In the genomic region with DNA sequence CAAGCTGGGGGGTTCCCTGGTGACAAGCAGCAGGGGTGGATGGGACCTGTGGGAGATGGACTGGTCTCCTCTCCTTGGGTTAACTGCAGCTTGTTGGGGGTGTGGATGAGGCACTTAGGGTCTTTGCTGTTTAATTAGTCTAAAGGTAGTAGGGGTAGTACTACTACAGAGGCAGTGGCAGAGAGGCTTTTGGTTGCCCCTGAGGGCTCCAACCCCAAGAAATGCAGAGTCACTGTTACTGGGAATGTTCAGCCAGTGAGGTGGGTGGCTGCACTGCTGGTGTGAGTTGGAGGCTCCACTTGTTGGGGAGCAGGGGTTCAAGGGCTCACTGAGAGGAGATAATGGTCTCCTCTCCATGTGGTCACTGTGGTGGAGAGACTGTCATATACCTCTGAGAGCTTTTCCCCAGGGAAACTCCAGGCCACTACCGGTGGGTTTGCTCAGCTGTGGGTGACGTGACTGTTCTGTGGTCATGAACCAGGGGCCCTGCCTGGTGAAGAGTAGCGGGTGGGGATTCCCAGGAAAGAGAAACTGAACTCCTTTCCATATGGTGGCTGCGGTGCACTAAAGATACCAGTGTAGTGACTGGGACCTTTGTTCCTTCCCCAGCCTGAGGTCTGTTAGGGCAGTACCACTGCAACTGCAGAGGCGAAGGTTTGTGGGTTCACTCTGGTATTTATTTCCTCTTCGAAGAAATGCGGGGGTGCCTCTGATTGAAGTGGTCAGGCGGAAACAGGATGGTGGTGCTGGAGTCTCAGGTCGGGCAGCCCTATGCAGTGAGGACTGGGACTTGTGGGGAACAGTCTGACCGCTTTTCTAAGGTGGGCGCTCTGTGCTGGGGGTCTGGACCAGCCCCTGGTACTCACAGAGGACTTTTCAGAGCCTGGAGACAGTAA, we compare ENCODE assay signal across 8 cellular contexts.
DNase-seq lines count a peak whose midpoint lies in the region; ATAC-seq and TF ChIP-seq lines count a peak whose summit lies in the region.

No MANE protein-coding gene starts in this region.

- no peak for TF ChIP-seq CTCF in DND-41 (IDR thresholded peaks at IDR 0.05; ENCODE audit: borderline replicate concordance, extremely low read depth, low read length, poor library complexity, severe bottlenecking)

- H3K4me1 ChIP-seq in DND-41 (ENCODE audit: insufficient read depth, low read length): peaks cover 87% of the 10 kb centered on the region

- peak; percentile 80 for ATAC-seq in DND-41 (ENCODE audit: insufficient read depth, low read depth)
- ATAC-seq in GM21717 (IDR thresholded peaks at IDR 0.05; ENCODE audit: unreplicated experiment): peak; percentile 94

- H3K36me3 ChIP-seq in DND-41 (ENCODE audit: insufficient read depth, low read length): no peaks in the 10 kb centered on the region

- H3K27me3 ChIP-seq in DND-41 (ENCODE audit: insufficient read depth, low read length, poor library complexity): no peaks in the 10 kb centered on the region

- H3K9me3 ChIP-seq in DND-41 (ENCODE audit: insufficient read depth, low read length, severe bottlenecking): no peaks in the 10 kb centered on the region

- H3K79me2 ChIP-seq in DND-41 (ENCODE audit: insufficient read depth, low read length): no peaks in the 10 kb centered on the region

- DNase-seq in DND-41: peak; percentile 97
- peak; percentile 77 for DNase-seq in MV-4-11 (lab: John Stamatoyannopoulos, UW)
- DNase-seq in activated T-helper 1 cell treated with Interleukin-2 at 50 U/mL for 16 hours (ENCODE audit: low read depth): peak; percentile 35
- peak; percentile 48 to 54 for DNase-seq in stimulated activated CD4-positive, alpha-beta T cell treated with anti-CD3 and anti-CD28 coated beads, Interleukin-1b, Interleukin-23, amount 100 ng/mL, for 4 hours (ENCODE audit: low read depth in 2 of 2)
- DNase-seq in NCI-H774 (lab: John Stamatoyannopoulos, UW): no peak
- no peak for DNase-seq in Kasumi-1 (lab: John Stamatoyannopoulos, UW)
- DNase-seq in amygdala (lab: John Stamatoyannopoulos, UW): no peak

- H3K4me3 ChIP-seq in DND-41 (ENCODE audit: low read depth in 1 of 2, low read length in 2 of 2): peak overlapping the region in 1 of 2 experiments; percentile 42; a peak in 2 of 4 replicates

- H3K9ac ChIP-seq in DND-41 (ENCODE audit: low read depth, low read length): peak overlapping the region; percentile 55

- H3K4me2 ChIP-seq in DND-41 (ENCODE audit: insufficient read depth, low read length): peak overlapping the region; percentile 51

- H4K20me1 ChIP-seq in DND-41 (ENCODE audit: insufficient read depth, low read length): no peaks in the 10 kb centered on the region

- H2AFZ ChIP-seq in DND-41 (ENCODE audit: low read depth, low read length): no peak overlapping the region

- peak overlapping the region; percentile 94 for H3K27ac ChIP-seq in DND-41 (ENCODE audit: low read length)

Comparison
In these comparisons a context has a peak if more than half of its experiments do, and no peak if none do; other contexts are left out.
1. DNase-seq: peak in DND-41 (single experiment), MV-4-11 (single experiment), activated T-helper 1 cell treated with Interleukin-2 at 50 U/mL for 16 hours (single experiment) and stimulated activated CD4-positive, alpha-beta T cell treated with anti-CD3 and anti-CD28 coated beads, Interleukin-1b, Interleukin-23, amount 100 ng/mL, for 4 hours (2 of 2); none in NCI-H774 (single experiment), Kasumi-1 (0 of 2) and amygdala (0 of 56).